20 cellular contexts compared by ENCODE assay signal in genomic region chr2:84719434-84719833, GRCh38.
DNase-seq lines count a peak whose midpoint lies in the region; ATAC-seq, FAIRE-seq and TF ChIP-seq lines count a peak whose summit lies in the region.
"Had no signal": no experiment of that assay in that cellular context is flagged by ENCODE, and none has a peak within 500 bp of the region (broad histone marks: within the 10 kb centered on the region; RNA-seq: fewer than 3 reads in every experiment).

No MANE protein-coding gene starts in this region.

- TF ChIP-seq CTCF in thyroid gland (IDR thresholded peaks at IDR 0.05) = no peak

- no peak overlapping the region for H3K27ac ChIP-seq in thyroid gland
- H3K27ac ChIP-seq: C4-2B had no signal

- TF ChIP-seq POLR2A in thyroid gland (IDR thresholded peaks at IDR 0.05) (no peak), GM12892 (IDR thresholded peaks at IDR 0.05; ENCODE audit: low read depth, low read length) (no peak)

- no peak for ATAC-seq in T-helper 17 cell
- ATAC-seq in HG03565 (IDR thresholded peaks at IDR 0.05; ENCODE audit: unreplicated experiment) = no peak
- ATAC-seq: Panc1 had no signal

- peak overlapping the region; percentile 58 for H3K27ac Mint-ChIP-seq in activated CD4-positive, alpha-beta T cell treated with anti-CD3 and anti-CD28 coated beads, Interleukin-2, amount 10 ng/mL, durations not matched to agents 7 days and 5 days
- H3K27ac Mint-ChIP-seq in T-helper 17 cell = peak overlapping the region; percentile 2
- peak overlapping the region; percentile 69 for H3K27ac Mint-ChIP-seq in activated naive CD8-positive, alpha-beta T cell

- CTCF ChIA-PET in activated CD4-positive, alpha-beta T cell treated with anti-CD3 and anti-CD28 coated beads, Interleukin-2, amount 10 ng/mL, durations not matched to agents 7 days and 5 days (lab: Charles Lee) = interaction anchor here (0.6 kb wide), 1 partner anchor 24 kb away, joined by 3 read pairs; no protein-coding TSS in a partner anchor

- H3K27me3 Mint-ChIP-seq in activated CD4-positive, alpha-beta T cell treated with anti-CD3 and anti-CD28 coated beads, Interleukin-2, amount 10 ng/mL, durations not matched to agents 7 days and 5 days = no peaks in the 10 kb centered on the region
- no peaks in the 10 kb centered on the region for H3K27me3 Mint-ChIP-seq in T-helper 17 cell
- H3K27me3 Mint-ChIP-seq in activated naive CD8-positive, alpha-beta T cell = no peaks in the 10 kb centered on the region

- H3K4me1 Mint-ChIP-seq in activated CD4-positive, alpha-beta T cell treated with anti-CD3 and anti-CD28 coated beads, Interleukin-2, amount 10 ng/mL, durations not matched to agents 7 days and 5 days = peaks cover 18% of the 10 kb centered on the region
- H3K4me1 Mint-ChIP-seq in T-helper 17 cell = peaks cover 16% of the 10 kb centered on the region
- H3K4me1 Mint-ChIP-seq in activated naive CD8-positive, alpha-beta T cell (ENCODE audit: low read depth) = peaks cover 52% of the 10 kb centered on the region

- H3K4me3 ChIP-seq in thyroid gland (replicated peaks in 1 of 3) = no peak overlapping the region
- H3K4me3 ChIP-seq: HAP-1 had no signal

- intact Hi-C loops in thyroid gland (cut with DNase I) = no loop called here

- peaks cover 0 to 16% of the 10 kb centered on the region in 2 donors for H3K4me1 ChIP-seq in thyroid gland
- H3K4me1 ChIP-seq: Caco-2, HAP-1 had no signal

- H3K9me3 Mint-ChIP-seq in activated CD4-positive, alpha-beta T cell treated with anti-CD3 and anti-CD28 coated beads, Interleukin-2, amount 10 ng/mL, durations not matched to agents 7 days and 5 days = peaks cover 6% of the 10 kb centered on the region
- no peaks in the 10 kb centered on the region for H3K9me3 Mint-ChIP-seq in activated naive CD8-positive, alpha-beta T cell (ENCODE audit: low read depth)

- no peaks in the 10 kb centered on the region for H3K36me3 ChIP-seq in thyroid gland
- H3K36me3 ChIP-seq: HAP-1 had no signal

- H3K36me3 Mint-ChIP-seq in activated CD4-positive, alpha-beta T cell treated with anti-CD3 and anti-CD28 coated beads, Interleukin-2, amount 10 ng/mL, durations not matched to agents 7 days and 5 days (ENCODE audit: low read depth) = no peaks in the 10 kb centered on the region
- H3K36me3 Mint-ChIP-seq in T-helper 17 cell (ENCODE audit: low read depth) = peaks cover 2% of the 10 kb centered on the region
- peaks cover 3% of the 10 kb centered on the region for H3K36me3 Mint-ChIP-seq in activated naive CD8-positive, alpha-beta T cell

- no peak overlapping the region for H3K4me3 Mint-ChIP-seq in activated CD4-positive, alpha-beta T cell treated with anti-CD3 and anti-CD28 coated beads, Interleukin-2, amount 10 ng/mL, durations not matched to agents 7 days and 5 days
- H3K4me3 Mint-ChIP-seq in T-helper 17 cell = no peak overlapping the region
- H3K4me3 Mint-ChIP-seq in activated naive CD8-positive, alpha-beta T cell = peak overlapping the region; percentile 51

- no peak for FAIRE-seq in GM12892 (lab: Jason Lieb, UNC)
- FAIRE-seq: A204.1, GM18507, GM19239 had no signal

- H3K9me3 ChIP-seq in T-helper 17 cell (ENCODE audit: control insufficient read depth, low read length, poor library complexity, severe bottlenecking) = no peaks in the 10 kb centered on the region
- no peaks in the 10 kb centered on the region for H3K9me3 ChIP-seq in thyroid gland
- H3K9me3 ChIP-seq: Caco-2, HAP-1 had no signal

- no peak for DNase-seq in activated CD4-positive, alpha-beta T cell treated with anti-CD3 and anti-CD28 coated beads, Interleukin-2, amount 10 ng/mL, durations not matched to agents 7 days and 5 days
- DNase-seq in activated CD4-positive, alpha-beta T cell treated with anti-CD3 and anti-CD28 coated beads, Interleukin-2, amount 50 U/mL, for 4 hours = no peak
- no peak for DNase-seq in T-helper 17 cell
- DNase-seq in thyroid gland = peak; percentile 22 to 48
- DNase-seq in MV-4-11 (lab: John Stamatoyannopoulos, UW) = no peak
- DNase-seq in GM12892 (ENCODE audit: insufficient read length) = no peak
- DNase-seq: Caco-2, DMS53, KG1, NCI-H1092 treated with DMSO at 0.1 percent for 48 hours, NCI-H1694 treated with DMSO at 0.1 percent for 48 hours, Right ventricle myocardium superior had no signal

- no peaks in the 10 kb centered on the region for H3K27me3 ChIP-seq in thyroid gland

- 91 to 95% methylated on average over 6 of the region's 6 CpGs for WGBS in thyroid gland, 2 donors

- POLR2A ChIA-PET in activated CD4-positive, alpha-beta T cell treated with anti-CD3 and anti-CD28 coated beads, Interleukin-2, amount 10 ng/mL, durations not matched to agents 7 days and 5 days (lab: Charles Lee) = no interaction called here

Comparison
In these comparisons a context has a peak if more than half of its experiments do, and no peak if none do; other contexts are left out.
1. DNase-seq: peak in thyroid gland (2 of 2); none in activated CD4-positive, alpha-beta T cell treated with anti-CD3 and anti-CD28 coated beads, Interleukin-2, amount 10 ng/mL, durations not matched to agents 7 days and 5 days (single experiment), activated CD4-positive, alpha-beta T cell treated with anti-CD3 and anti-CD28 coated beads, Interleukin-2, amount 50 U/mL, for 4 hours (0 of 2), T-helper 17 cell (0 of 3), MV-4-11 (single experiment) and GM12892 (single experiment).
2. H3K27ac Mint-ChIP-seq: peak in every context shown above with its lines; median percentile 69 in activated naive CD8-positive, alpha-beta T cell; 58 in activated CD4-positive, alpha-beta T cell treated with anti-CD3 and anti-CD28 coated beads, Interleukin-2, amount 10 ng/mL, durations not matched to agents 7 days and 5 days; 2 in T-helper 17 cell.